ENCODE assay signal across 8 cellular contexts in the genomic region with DNA sequence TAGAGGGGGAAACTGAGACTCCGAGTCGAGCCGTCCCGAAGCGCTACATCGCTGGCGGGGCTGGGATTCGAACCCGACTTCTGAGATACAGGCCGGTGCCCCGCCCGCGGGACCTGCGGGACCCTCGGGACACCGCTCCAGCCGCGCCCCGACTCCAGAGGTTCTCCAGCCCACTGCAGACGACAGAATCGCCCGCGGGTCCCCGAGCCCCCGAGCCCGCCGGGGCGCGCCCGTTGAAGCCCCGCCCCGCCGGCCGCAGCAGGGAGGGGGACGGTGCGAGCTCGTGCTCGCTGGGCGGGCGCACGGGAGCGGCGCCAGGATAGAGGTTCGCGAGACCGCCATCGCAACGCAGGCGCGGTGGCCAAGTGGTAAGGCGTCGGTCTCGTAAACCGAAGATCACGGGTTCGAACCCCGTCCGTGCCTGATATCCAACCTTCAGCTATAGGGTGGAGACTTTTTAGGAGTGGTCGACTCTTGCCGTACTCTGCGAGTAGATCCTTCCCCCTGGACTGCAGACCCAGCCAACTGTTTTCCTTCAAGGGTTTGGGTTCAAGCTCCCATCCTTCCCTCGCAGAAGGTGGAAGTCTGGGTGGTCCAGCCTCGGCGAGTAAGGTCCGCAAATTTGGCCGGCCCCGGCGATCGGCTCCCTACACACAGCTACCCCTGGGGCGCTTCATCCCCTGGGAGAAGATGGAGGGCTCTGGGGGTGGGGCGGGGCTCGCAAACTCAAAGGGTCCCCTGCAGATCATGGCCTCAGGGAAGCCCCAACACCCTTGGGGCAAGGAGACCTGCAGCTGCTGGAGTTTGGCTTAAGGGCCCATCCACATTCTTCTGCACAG.
DNase-seq lines count a peak whose midpoint lies in the region; ATAC-seq and TF ChIP-seq lines count a peak whose summit lies in the region.

No MANE protein-coding gene starts in this region.

- no peak for TF ChIP-seq RAD21 in Ishikawa (IDR thresholded peaks at IDR 0.05; ENCODE audit: low read depth)

- H3K9me3 ChIP-seq in esophagus (ENCODE audit: control insufficient read depth in 2 of 2, insufficient read depth in 1 of 2, low read depth in 1 of 2, low read length in 1 of 2): peaks cover 2 to 6% of the 10 kb centered on the region in 2 donors
- H3K9me3 ChIP-seq in mucosa of stomach (ENCODE audit: control insufficient read depth, low read length): peaks cover 5% of the 10 kb centered on the region

- peak overlapping the region; percentile 71 for H3K9ac ChIP-seq in mucosa of stomach (ENCODE audit: low read length)

- H3K27ac ChIP-seq in esophagus (ENCODE audit: low read depth in 2 of 2, low read length in 1 of 2): peak overlapping the region; percentile 84 to 85

- WGBS in esophagus, 2 donors: 1% methylated on average over 60 to 72 of the region's 72 CpGs

- H3K36me3 ChIP-seq in esophagus (ENCODE audit: control insufficient read depth in 2 of 2, insufficient read depth in 2 of 2, low read length in 1 of 2): no peaks in the 10 kb centered on the region
- no peaks in the 10 kb centered on the region for H3K36me3 ChIP-seq in mucosa of stomach (ENCODE audit: control insufficient read depth, insufficient read depth, low read length)

- no peaks in the 10 kb centered on the region for H3K27me3 ChIP-seq in esophagus (ENCODE audit: control insufficient read depth in 1 of 2, insufficient read depth in 2 of 2, low read length in 2 of 2)
- H3K27me3 ChIP-seq in mucosa of stomach (ENCODE audit: control insufficient read depth, insufficient read depth, low read length): no peaks in the 10 kb centered on the region

- H3K4me3 ChIP-seq in esophagus (ENCODE audit: low read depth in 1 of 2, low read length in 2 of 2): peak overlapping the region; percentile 76 to 80
- H3K4me3 ChIP-seq in mucosa of stomach (ENCODE audit: low read length): peak overlapping the region; percentile 92

- peak; percentile 68 for ATAC-seq in GM21576 (IDR thresholded peaks at IDR 0.05; ENCODE audit: unreplicated experiment)

- peak; percentile 88 for DNase-seq in DMS114 treated with DMSO at 0.1 percent for 48 hours (lab: John Stamatoyannopoulos, UW; ENCODE audit: unreplicated experiment)
- peak; percentile 65 for DNase-seq in OCI-M2 (lab: John Stamatoyannopoulos, UW; ENCODE audit: unreplicated experiment)
- peak; percentile 99 for DNase-seq in activated T-cell treated with anti-CD3 and anti-CD28 coated beads, Interleukin-2, amount 50 U/mL, for 1 hour
- DNase-seq in stimulated activated CD8-positive, alpha-beta memory T cell treated with anti-CD3 and anti-CD28 coated beads, Interleukin-4, amount 100 ng/mL, for 4 hours (ENCODE audit: low read depth in 2 of 2, low spot score in 1 of 2): peak; percentile 88 to 95

- peaks cover 0 to 5% of the 10 kb centered on the region in 2 donors for H3K4me1 ChIP-seq in esophagus (ENCODE audit: control insufficient read depth in 2 of 2, insufficient read depth in 2 of 2, low read length in 1 of 2)
- H3K4me1 ChIP-seq in mucosa of stomach (ENCODE audit: control insufficient read depth, insufficient read depth, low read length): peaks cover 6% of the 10 kb centered on the region

- TF ChIP-seq EP300 in Ishikawa (IDR thresholded peaks at IDR 0.05; ENCODE audit: borderline replicate concordance): no peak

TF ChIP-seq in Ishikawa, 13 proteins besides CTCF, POLR2A, EP300 and RAD21:
- TF ChIP-seq CREB1 (IDR thresholded peaks at IDR 0.05; ENCODE audit: low read depth): no peak
- peak; percentile 52 for TF ChIP-seq YY1 (IDR thresholded peaks at IDR 0.05; ENCODE audit: low read depth)
- peak; percentile 39 for TF ChIP-seq TCF12 (IDR thresholded peaks at IDR 0.05; ENCODE audit: low read depth)
- TF ChIP-seq NFIC (IDR thresholded peaks at IDR 0.05): peak; percentile 31
- no peak for TF ChIP-seq EGR1 (IDR thresholded peaks at IDR 0.05)
- TF ChIP-seq, protein P1, sequence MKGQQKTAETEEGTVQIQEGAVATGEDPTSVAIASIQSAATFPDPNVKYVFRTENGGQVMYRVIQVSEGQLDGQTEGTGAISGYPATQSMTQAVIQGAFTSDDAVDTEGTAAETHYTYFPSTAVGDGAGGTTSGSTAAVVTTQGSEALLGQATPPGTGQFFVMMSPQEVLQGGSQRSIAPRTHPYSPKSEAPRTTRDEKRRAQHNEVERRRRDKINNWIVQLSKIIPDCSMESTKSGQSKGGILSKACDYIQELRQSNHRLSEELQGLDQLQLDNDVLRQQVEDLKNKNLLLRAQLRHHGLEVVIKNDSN (IDR thresholded peaks at IDR 0.05): no peak
- peak; percentile 96 for TF ChIP-seq TEAD4 (IDR thresholded peaks at IDR 0.05)
- TF ChIP-seq ZBTB7A (IDR thresholded peaks at IDR 0.05; ENCODE audit: low read depth): peak; percentile 25; the same call in 1 of the 2 replicates

Comparison
In these comparisons a context has a peak if more than half of its experiments do, and no peak if none do; other contexts are left out.
1. Peak in every context shown above with its lines: DNase-seq, ATAC-seq, H3K4me3 ChIP-seq and H3K27ac ChIP-seq.